In the genomic region with DNA sequence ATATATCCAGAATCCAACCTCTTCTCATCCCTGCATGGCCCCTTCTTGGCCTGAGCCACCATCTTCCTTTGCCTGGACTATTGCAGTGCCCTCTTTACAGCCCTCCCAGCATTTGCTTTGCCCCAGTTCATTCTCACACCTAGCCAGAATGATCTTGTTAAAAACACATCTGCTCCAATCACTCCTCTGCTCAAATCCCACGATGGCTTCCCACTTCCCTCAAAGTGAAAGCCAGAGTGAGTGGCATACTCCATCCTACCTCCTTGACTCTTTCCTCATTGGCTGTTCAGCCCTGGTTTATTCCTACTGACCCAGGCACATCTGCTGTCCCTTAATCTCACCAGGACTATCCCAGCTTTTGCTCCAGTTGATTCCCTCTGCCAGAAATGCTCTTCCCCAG, we compare ENCODE assay signal across 31 cellular contexts. TPM values are rescaled to one million over a fixed set of nuclear protein-coding genes. Genes with fewer than 3 reads are reported as not detected.
"Had no signal": no experiment of that assay in that cellular context is flagged by ENCODE, and none has a peak within 500 bp of the region (broad histone marks: within the 10 kb centered on the region; RNA-seq: fewer than 3 reads in every experiment).

No MANE protein-coding gene starts in this region.

- H3K4me3 ChIP-seq: coronary artery, esophagus squamous epithelium, lung, prostate gland, right atrium auricular region, smooth muscle cell, suprapubic skin, transverse colon, upper lobe of right lung, uterus had no signal

- H3K27ac ChIP-seq: coronary artery, esophagus squamous epithelium, neutrophil, prostate gland, right atrium auricular region, suprapubic skin, transverse colon, upper lobe of right lung, uterus had no signal

- H3K9me3 ChIP-seq: esophagus squamous epithelium, neutrophil, prostate gland, right atrium auricular region, suprapubic skin, transverse colon, upper lobe of right lung, uterus had no signal

- ATAC-seq: left lobe of liver; naive thymus-derived CD8-positive, alpha-beta T cell; sciatic nerve; stimulated activated naive CD8-positive, alpha-beta T cell treated with anti-CD3 and anti-CD28 coated beads, Interleukin-15, amount 100 ng/mL, for 72 hours; upper lobe of right lung had no signal

- DNase-seq: dermis blood vessel endothelial cell; effector memory CD4-positive, alpha-beta T cell; esophagus squamous epithelium; kidney; naive thymus-derived CD8-positive, alpha-beta T cell; nephron progenitor cell; stimulated activated CD4-positive, alpha-beta T cell treated with anti-CD3 and anti-CD28 coated beads, Interleukin-12 subunit alpha, Interleukin-12 subunit beta, amount 100 ng/mL, for 4 hours; stimulated activated CD4-positive, alpha-beta T cell treated with anti-CD3 and anti-CD28 coated beads, Interleukin-1b, Interleukin-23, amount 100 ng/mL, for 48 hours; stimulated activated CD4-positive, alpha-beta T cell treated with anti-CD3 and anti-CD28 coated beads, Interleukin-4, amount 100 ng/mL, for 1 hour; stimulated activated CD8-positive, alpha-beta memory T cell treated with anti-CD3 and anti-CD28 coated beads, Interleukin-4, amount 100 ng/mL, for 48 hours; stimulated activated naive CD4-positive, alpha-beta T cell; stimulated activated naive CD8-positive, alpha-beta T cell treated with anti-CD3 and anti-CD28 coated beads, Interleukin-15, amount 100 ng/mL, for 72 hours; transverse colon; upper lobe of right lung; uterus had no signal

- H3K4me2 ChIP-seq: smooth muscle cell had no signal

- H3K36me3 ChIP-seq: esophagus squamous epithelium, neutrophil, prostate gland, right atrium auricular region, suprapubic skin, transverse colon, upper lobe of right lung, uterus had no signal

- H3K27me3 ChIP-seq: esophagus squamous epithelium, neutrophil, right atrium auricular region, suprapubic skin, transverse colon, upper lobe of right lung had no signal

- H3K4me1 ChIP-seq: esophagus squamous epithelium, prostate gland, right atrium auricular region, suprapubic skin, transverse colon, upper lobe of right lung, uterus had no signal

RNA-seq across cellular contexts. Expression of a gene that starts 14.7 kb away (rescaled TPM):
- total RNA-seq: dermis blood vessel endothelial cell; endothelial cell of umbilical vein; epithelial cell of proximal tubule; esophagus squamous epithelium; frontal cortex; kidney; left lobe of liver; liver; lung; mesothelial cell of epicardium; mucosa of gallbladder; naive thymus-derived CD8-positive, alpha-beta T cell; omental fat pad; prostate gland; right atrium auricular region; sciatic nerve; smooth muscle cell; suprapubic skin; transverse colon; upper lobe of right lung; uterus had no signal

RNA-seq across cellular contexts. Expression of a gene that starts 22.6 kb away (rescaled TPM):
- total RNA-seq: mesothelial cell of epicardium had no signal
